ENCODE assay signal across 21 cellular contexts in genomic region chr11:14656536-14657457, GRCh38. TPM values are rescaled to one million over a fixed set of nuclear protein-coding genes. Genes with fewer than 3 reads are reported as not detected.
DNase-seq lines count a peak whose midpoint lies in the region; ATAC-seq and TF ChIP-seq lines count a peak whose summit lies in the region.
"Had no signal": no experiment of that assay in that cellular context is flagged by ENCODE, and none has a peak within 500 bp of the region (broad histone marks: within the 10 kb centered on the region; RNA-seq: fewer than 3 reads in every experiment).

No MANE protein-coding gene starts in this region.

- TF ChIP-seq CTCF in CD8-positive, alpha-beta T cell (IDR thresholded peaks at IDR 0.05) = no peak

- H3K36me3 ChIP-seq in CD4-positive, CD25-positive, alpha-beta regulatory T cell (ENCODE audit: control insufficient read depth, insufficient read depth, low read length) = peaks cover 32% of the 10 kb centered on the region
- H3K36me3 ChIP-seq in CD8-positive, alpha-beta T cell (ENCODE audit: insufficient read depth, low read length) = peaks cover 10% of the 10 kb centered on the region
- H3K36me3 ChIP-seq: BE2C, MG63, Peyer's patch had no signal

- H3K4me1 ChIP-seq in CD4-positive, CD25-positive, alpha-beta regulatory T cell (ENCODE audit: control insufficient read depth, insufficient read depth, low read length, poor library complexity, severe bottlenecking) = peaks cover 17% of the 10 kb centered on the region
- H3K4me1 ChIP-seq in CD8-positive, alpha-beta T cell (ENCODE audit: insufficient read depth, low read length) = peaks cover 41% of the 10 kb centered on the region
- H3K4me1 ChIP-seq: BE2C, Peyer's patch had no signal

- POLR2A ChIA-PET in CD8-positive, alpha-beta T cell (lab: Charles Lee) = interaction anchor here (2.2 to 2.3 kb wide), 2 partner anchors 8 to 12 kb away, joined by 6 to 8 read pairs; no protein-coding TSS in a partner anchor

- no peak overlapping the region for H3K4me3 ChIP-seq in CD4-positive, CD25-positive, alpha-beta regulatory T cell (ENCODE audit: low read depth, low read length)
- H3K4me3 ChIP-seq in CD8-positive, alpha-beta T cell (ENCODE audit: low read depth, low read length) = no peak overlapping the region
- H3K4me3 ChIP-seq: lung, MG63, Peyer's patch had no signal

- no peak for ATAC-seq in CD4-positive, CD25-positive, alpha-beta regulatory T cell (ENCODE audit: low read depth in 2 of 2)
- no peak for ATAC-seq in CD8-positive, alpha-beta T cell
- ATAC-seq in HG03135 (IDR thresholded peaks at IDR 0.05; ENCODE audit: unreplicated experiment) (no peak), HG02798 (IDR thresholded peaks at IDR 0.05; ENCODE audit: poor library complexity, unreplicated experiment) (no peak)
- ATAC-seq: HCT116, natural killer cell had no signal

- H3K36me3 Mint-ChIP-seq in CD4-positive, CD25-positive, alpha-beta regulatory T cell = peaks cover 53% of the 10 kb centered on the region
- H3K36me3 Mint-ChIP-seq in CD8-positive, alpha-beta T cell = peaks cover 76% of the 10 kb centered on the region
- H3K36me3 Mint-ChIP-seq: natural killer cell had no signal

- no peak overlapping the region for H3K27ac ChIP-seq in CD4-positive, CD25-positive, alpha-beta regulatory T cell (ENCODE audit: insufficient read depth, low read length, poor library complexity, severe bottlenecking)
- H3K27ac ChIP-seq in CD8-positive, alpha-beta T cell (ENCODE audit: low read depth, low read length) = no peak overlapping the region
- H3K27ac ChIP-seq: HL-60, Peyer's patch had no signal

- DNase-seq in CD4-positive, CD25-positive, alpha-beta regulatory T cell = no peak
- no peak for DNase-seq in CD8-positive, alpha-beta T cell
- peak; percentile 22 for DNase-seq in amniotic epithelial cell (ENCODE audit: low read depth)
- DNase-seq in kidney glomerular epithelial cell (lab: John Stamatoyannopoulos, UW) = peak; percentile 27
- DNase-seq in NCI-H187 (lab: John Stamatoyannopoulos, UW) = no peak
- no peak for DNase-seq in activated CD4-positive, alpha-beta T cell treated with anti-CD3 and anti-CD28 coated beads, Interleukin-2, amount 50 U/mL, for 48 hours
- DNase-seq: activated CD4-positive, alpha-beta T cell treated with anti-CD3 and anti-CD28 coated beads for 1 hour; amygdala; BE2C; Calu3; IMR-90; MG63; natural killer cell; NCI-H1694 treated with DMSO at 0.1 percent for 48 hours; NCI-H2227 treated with DMSO at 0.1 percent for 48 hours; Peyer's patch had no signal

- peaks cover 0 to 2% (median 0%) of the 10 kb centered on the region in 7 donors for H3K9me3 Mint-ChIP-seq in CD4-positive, CD25-positive, alpha-beta regulatory T cell
- H3K9me3 Mint-ChIP-seq in CD8-positive, alpha-beta T cell = peaks cover 3% of the 10 kb centered on the region
- H3K9me3 Mint-ChIP-seq: natural killer cell had no signal

- intact Hi-C loops in CD8-positive, alpha-beta T cell (cut with DNase I, micrococcal nuclease) = loop anchor here in 1 of 2 experiments (2.0 kb wide), 1 partner anchor 14 kb away; the partner anchor contains the start of gene PDE3B

- no peaks in the 10 kb centered on the region for H3K9me3 ChIP-seq in CD4-positive, CD25-positive, alpha-beta regulatory T cell (ENCODE audit: control insufficient read depth in 2 of 2, low read length in 2 of 2)
- no peaks in the 10 kb centered on the region for H3K9me3 ChIP-seq in CD8-positive, alpha-beta T cell (ENCODE audit: low read length)
- H3K9me3 ChIP-seq: BE2C, MG63, Peyer's patch had no signal

- no peaks in the 10 kb centered on the region for H3K27me3 ChIP-seq in CD4-positive, CD25-positive, alpha-beta regulatory T cell (ENCODE audit: control insufficient read depth, insufficient read depth, low read length)
- H3K27me3 ChIP-seq in CD8-positive, alpha-beta T cell (ENCODE audit: insufficient read depth, low read length) = no peaks in the 10 kb centered on the region
- H3K27me3 ChIP-seq: BE2C, MG63, Peyer's patch had no signal

- H3K27ac Mint-ChIP-seq in CD4-positive, CD25-positive, alpha-beta regulatory T cell = peak overlapping the region in 2 of 3 donors; percentile 3 to 60
- H3K27ac Mint-ChIP-seq in CD8-positive, alpha-beta T cell = peak overlapping the region; percentile 57
- H3K27ac Mint-ChIP-seq: natural killer cell had no signal

- H3K4me3 Mint-ChIP-seq in CD4-positive, CD25-positive, alpha-beta regulatory T cell = peak overlapping the region in 1 of 4 donors; percentile 53
- no peak overlapping the region for H3K4me3 Mint-ChIP-seq in CD8-positive, alpha-beta T cell
- H3K4me3 Mint-ChIP-seq: natural killer cell had no signal

- H3K27me3 Mint-ChIP-seq in CD4-positive, CD25-positive, alpha-beta regulatory T cell = no peaks in the 10 kb centered on the region
- H3K27me3 Mint-ChIP-seq in CD8-positive, alpha-beta T cell (ENCODE audit: low read depth) = no peaks in the 10 kb centered on the region

- peaks cover 40 to 78% (median 43%) of the 10 kb centered on the region in 4 donors for H3K4me1 Mint-ChIP-seq in CD4-positive, CD25-positive, alpha-beta regulatory T cell
- H3K4me1 Mint-ChIP-seq in CD8-positive, alpha-beta T cell (ENCODE audit: low read depth) = peaks cover 74% of the 10 kb centered on the region

- CTCF ChIA-PET in CD8-positive, alpha-beta T cell (lab: Charles Lee) = interaction anchor here (0.6 to 1.4 kb wide), 2 partner anchors 42 to 119 kb away, joined by 3 to 4 read pairs; no protein-coding TSS in a partner anchor

RNA-seq across cellular contexts. Expression of gene PDE3B, which starts 13.2 kb away (rescaled TPM):
- 99.5 TPM for total RNA-seq in CD4-positive, CD25-positive, alpha-beta regulatory T cell
- polyA plus RNA-seq in CD4-positive, CD25-positive, alpha-beta regulatory T cell = 10 to 100 TPM; 32.8 to 62.4 (median 49.1) TPM
- total RNA-seq in CD8-positive, alpha-beta T cell = 100 to 1,000 TPM; 144 to 146 TPM

Comparison
In these comparisons a context has a peak if more than half of its experiments do, and no peak if none do; other contexts are left out.
1. DNase-seq: peak in amniotic epithelial cell (single experiment) and kidney glomerular epithelial cell (single experiment); none in CD4-positive, CD25-positive, alpha-beta regulatory T cell (0 of 3), CD8-positive, alpha-beta T cell (0 of 7), NCI-H187 (0 of 2) and activated CD4-positive, alpha-beta T cell treated with anti-CD3 and anti-CD28 coated beads, Interleukin-2, amount 50 U/mL, for 48 hours (0 of 2).